In genomic region chr10:74079028-74079913, GRCh38 we compare ENCODE assay signal across 1 cellular context.
TF ChIP-seq lines count a peak whose summit lies in the region.

No MANE protein-coding gene starts in this region.

TF ChIP-seq in HCT116, 20 proteins besides CTCF, POLR2A, EP300 and RAD21:
- no peak for TF ChIP-seq CEBPB (IDR thresholded peaks at IDR 0.05; ENCODE audit: low read depth)
TF ChIP-seq in HCT116: peak in this region for 0.
